Comparison of ENCODE assay signal across 24 cellular contexts in the genomic region with DNA sequence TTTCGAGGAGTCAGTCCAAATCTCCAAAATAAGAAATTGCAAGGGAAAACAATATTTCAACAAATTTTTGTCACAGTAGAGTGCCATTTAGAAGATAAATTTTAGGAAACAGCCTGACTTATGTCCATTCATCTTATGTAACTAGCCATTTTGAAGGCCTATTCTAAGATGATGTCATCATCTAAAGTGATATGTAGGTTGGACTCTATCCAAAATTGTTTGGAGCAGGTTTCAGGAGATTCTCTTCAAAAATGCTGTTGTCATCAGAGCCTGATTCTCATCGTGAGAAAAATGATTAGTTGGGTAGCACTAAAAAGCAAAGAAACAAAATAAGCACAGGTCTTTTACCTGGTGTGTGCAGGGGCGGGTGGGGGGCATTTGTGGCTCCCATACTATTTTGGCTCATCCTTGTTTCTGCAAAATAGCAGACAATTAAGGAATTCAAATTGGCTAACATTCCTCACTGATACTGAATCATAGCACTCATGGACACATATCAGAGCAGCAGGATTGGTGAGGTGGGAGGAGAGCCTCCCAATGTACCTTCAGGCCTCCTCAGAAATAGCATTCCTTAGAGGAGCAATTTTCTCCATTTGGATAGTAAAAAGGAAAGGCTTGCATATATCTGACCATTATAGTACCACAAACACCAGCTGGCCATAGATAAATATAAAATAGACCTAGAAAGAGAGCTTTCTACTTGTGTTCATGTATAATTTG.
"Had no signal": no experiment of that assay in that cellular context is flagged by ENCODE, and none has a peak within 500 bp of the region (broad histone marks: within the 10 kb centered on the region; RNA-seq: fewer than 3 reads in every experiment).

No MANE protein-coding gene starts in this region.

- H3K27ac Mint-ChIP-seq: activated CD4-positive, alpha-beta T cell treated with anti-CD3 and anti-CD28 coated beads, Interleukin-2, amount 10 ng/mL, durations not matched to agents 24 days and 14 days; activated CD8-positive, alpha-beta T cell treated with anti-CD3 and anti-CD28 coated beads, Interleukin-2, amount 10 ng/mL, durations not matched to agents 7 days and 5 days; activated naive CD4-positive, alpha-beta T cell treated with anti-CD3 and anti-CD28 coated beads, Interleukin-2, amount 50 U/mL, for 24 hours; activated naive CD8-positive, alpha-beta T cell treated with anti-CD3 and anti-CD28 coated beads, Interleukin-2, amount 10 ng/mL, durations not matched to agents 7 days and 5 days; activated T-cell treated with anti-CD3 and anti-CD28 coated beads, Interleukin-2, amount 50 U/mL, for 24 hours; activated T-helper 2 cell treated with anti-CD3 and anti-CD28 coated beads, Interferon-gamma antibody, Interleukin-2, Interleukin-4, amounts not matched to agents 10 μg/mL and 5 μg/mL and 100 μg/mL, durations not matched to agents 14 hours and 24 hours and 36 hours had no signal

- H3K36me3 Mint-ChIP-seq: activated naive CD4-positive, alpha-beta T cell treated with anti-CD3 and anti-CD28 coated beads, Interleukin-2, amount 50 U/mL, for 24 hours; activated naive CD8-positive, alpha-beta T cell treated with anti-CD3 and anti-CD28 coated beads, Interleukin-2, amount 10 ng/mL, durations not matched to agents 7 days and 5 days had no signal

- H3K4me1 Mint-ChIP-seq: activated CD4-positive, alpha-beta T cell treated with anti-CD3 and anti-CD28 coated beads, Interleukin-2, amount 10 ng/mL, durations not matched to agents 24 days and 14 days; activated naive CD4-positive, alpha-beta T cell treated with anti-CD3 and anti-CD28 coated beads, Interleukin-2, amount 50 U/mL, for 24 hours; activated naive CD8-positive, alpha-beta T cell treated with anti-CD3 and anti-CD28 coated beads, Interleukin-2, amount 10 ng/mL, durations not matched to agents 7 days and 5 days had no signal

- H3K27me3 Mint-ChIP-seq: activated CD4-positive, alpha-beta T cell treated with anti-CD3 and anti-CD28 coated beads, Interleukin-2, amount 10 ng/mL, durations not matched to agents 24 days and 14 days; activated naive CD4-positive, alpha-beta T cell treated with anti-CD3 and anti-CD28 coated beads, Interleukin-2, amount 50 U/mL, for 24 hours; activated naive CD8-positive, alpha-beta T cell treated with anti-CD3 and anti-CD28 coated beads, Interleukin-2, amount 10 ng/mL, durations not matched to agents 7 days and 5 days; activated T-cell treated with anti-CD3 and anti-CD28 coated beads, Interleukin-2, amount 50 U/mL, for 24 hours had no signal

- DNase-seq: activated CD4-positive, alpha-beta T cell treated with anti-CD3 and anti-CD28 coated beads, Interleukin-2, amount 10 ng/mL, durations not matched to agents 24 days and 14 days; activated CD4-positive, alpha-beta T cell treated with anti-CD3 and anti-CD28 coated beads, Interleukin-2, amount 50 U/mL, for 4 hours; activated CD4-positive, CD25-positive, alpha-beta regulatory T cell; activated CD8-positive, alpha-beta T cell treated with anti-CD3 and anti-CD28 coated beads, Interleukin-2, amount 10 ng/mL, durations not matched to agents 7 days and 5 days; activated gamma-delta T cell; activated naive CD4-positive, alpha-beta T cell treated with Interleukin-2 at 50 U/mL for 16 hours; activated naive CD8-positive, alpha-beta T cell treated with anti-CD3 and anti-CD28 coated beads, Interleukin-2, amount 10 ng/mL, durations not matched to agents 7 days and 5 days; activated T-cell treated with anti-CD3 and anti-CD28 coated beads, Interleukin-2, amount 50 U/mL, for 24 hours; MM.1S; MV-4-11; NCI-H1092; NCI-H1417 treated with DMSO at 0.1 percent for 48 hours; NCI-H187 treated with DMSO at 0.1 percent for 48 hours; NCI-H2081; NCI-H510A treated with DMSO at 0.1 percent for 48 hours; SHP77; SJCRH30; SW 1271; T-helper 1 cell; T-helper 2 cell; T-helper 9 cell; WERI-Rb-1 had no signal

- H3K4me3 Mint-ChIP-seq: activated CD4-positive, alpha-beta T cell treated with anti-CD3 and anti-CD28 coated beads, Interleukin-2, amount 10 ng/mL, durations not matched to agents 24 days and 14 days; activated CD8-positive, alpha-beta T cell treated with anti-CD3 and anti-CD28 coated beads, Interleukin-2, amount 10 ng/mL, durations not matched to agents 7 days and 5 days; activated naive CD4-positive, alpha-beta T cell treated with anti-CD3 and anti-CD28 coated beads, Interleukin-2, amount 50 U/mL, for 24 hours; activated naive CD8-positive, alpha-beta T cell treated with anti-CD3 and anti-CD28 coated beads, Interleukin-2, amount 10 ng/mL, durations not matched to agents 7 days and 5 days; activated T-cell treated with anti-CD3 and anti-CD28 coated beads, Interleukin-2, amount 50 U/mL, for 24 hours had no signal
